In genomic region chr1:10824821-10825540, GRCh38 we compare ENCODE assay signal across 9 cellular contexts. TPM values are rescaled to one million over a fixed set of nuclear protein-coding genes. Genes with fewer than 3 reads are reported as not detected.
DNase-seq lines count a peak whose midpoint lies in the region; TF ChIP-seq lines count a peak whose summit lies in the region.
"Had no signal": no experiment of that assay in that cellular context is flagged by ENCODE, and none has a peak within 500 bp of the region (broad histone marks: within the 10 kb centered on the region; RNA-seq: fewer than 3 reads in every experiment).

No MANE protein-coding gene starts in this region.

- TF ChIP-seq CTCF in HEK293 (tag by site-specific recombination; IDR thresholded peaks at IDR 0.05): no peak
- no peak for TF ChIP-seq CTCF in fibroblast of villous mesenchyme (IDR thresholded peaks at IDR 0.05; ENCODE audit: insufficient read depth, low read depth, low read length)

- H3K27me3 Mint-ChIP-seq in activated CD4-positive, alpha-beta memory T cell treated with anti-CD3 and anti-CD28 coated beads for 36 hours: peaks cover 25% of the 10 kb centered on the region

- H3K36me3 ChIP-seq in HEK293 (ENCODE audit: control insufficient read depth in 2 of 2, insufficient read depth in 1 of 2, low read length in 2 of 2): no peaks in the 10 kb centered on the region

- H3K9me3 ChIP-seq in HEK293 (ENCODE audit: control insufficient read depth, insufficient read depth, low read depth, low read length): no peaks in the 10 kb centered on the region

- intact Hi-C loops in activated CD4-positive, alpha-beta memory T cell treated with anti-CD3 and anti-CD28 coated beads for 36 hours (cut with micrococcal nuclease): no loop called here

- no peak overlapping the region for H3K27ac ChIP-seq in HEK293 (ENCODE audit: extremely low read depth, low read depth, low read length)

- peak; percentile 67 for DNase-seq in SW480 (ENCODE audit: low spot score)
- peak; percentile 28 for DNase-seq in fibroblast of villous mesenchyme (ENCODE audit: low read depth)
- peak; percentile 20 for DNase-seq in stromal cell of bone marrow (ENCODE audit: low read depth)
- no peak for DNase-seq in activated effector memory CD4-positive, alpha-beta T cell treated with Interleukin-2 at 50 U/mL for 16 hours
- no peak for DNase-seq in activated CD4-positive, alpha-beta memory T cell treated with anti-CD3 and anti-CD28 coated beads for 36 hours
- no peak for DNase-seq in cerebellar nuclear complex (lab: John Stamatoyannopoulos, UW)
- DNase-seq: activated T-cell treated with anti-CD3 and anti-CD28 coated beads, Interleukin-2, amount 50 U/mL, for 48 hours had no signal

- no peaks in the 10 kb centered on the region for H3K9me3 Mint-ChIP-seq in activated CD4-positive, alpha-beta memory T cell treated with anti-CD3 and anti-CD28 coated beads for 36 hours
- H3K9me3 Mint-ChIP-seq: dendritic cell treated with granulocyte-macrophage colony-stimulating factor and Interleukin-4, amounts not matched to agents 40 ng/mL and 50 ng/mL, for 4 days had no signal

- 0 out of 2 replicates have a peak, but pooled peaks cover 2% of the 10 kb centered on the region for H3K4me1 ChIP-seq in HEK293 (ENCODE audit: control insufficient read depth, insufficient read depth, low read length)

- H3K27ac Mint-ChIP-seq in activated CD4-positive, alpha-beta memory T cell treated with anti-CD3 and anti-CD28 coated beads for 36 hours: no peak overlapping the region
- H3K27ac Mint-ChIP-seq: dendritic cell treated with granulocyte-macrophage colony-stimulating factor and Interleukin-4, amounts not matched to agents 40 ng/mL and 50 ng/mL, for 4 days had no signal

- H3K36me3 Mint-ChIP-seq in activated CD4-positive, alpha-beta memory T cell treated with anti-CD3 and anti-CD28 coated beads for 36 hours: no peaks in the 10 kb centered on the region

- H3K4me1 Mint-ChIP-seq in activated CD4-positive, alpha-beta memory T cell treated with anti-CD3 and anti-CD28 coated beads for 36 hours (ENCODE audit: low read depth): no peaks in the 10 kb centered on the region

- POLR2A ChIA-PET in HEK293 (lab: Yijun Ruan, JAX): no interaction called here
- POLR2A ChIA-PET in activated CD4-positive, alpha-beta memory T cell treated with anti-CD3 and anti-CD28 coated beads for 36 hours (lab: Charles Lee): no interaction called here

- H3K4me3 ChIP-seq in HEK293 (ENCODE audit: low read depth, low read length) (no peak overlapping the region), fibroblast of villous mesenchyme (ENCODE audit: low read depth, low read length) (no peak overlapping the region)

- CTCF ChIA-PET in HEK293 (lab: Yijun Ruan, JAX): interaction anchor here (0.6 kb wide), 1 partner anchor 16 kb away, joined by 3 read pairs; no protein-coding TSS in a partner anchor
- CTCF ChIA-PET in activated CD4-positive, alpha-beta memory T cell treated with anti-CD3 and anti-CD28 coated beads for 36 hours (lab: Charles Lee): no interaction called here

- no peak overlapping the region for H3K4me3 Mint-ChIP-seq in activated CD4-positive, alpha-beta memory T cell treated with anti-CD3 and anti-CD28 coated beads for 36 hours
- H3K4me3 Mint-ChIP-seq: dendritic cell treated with granulocyte-macrophage colony-stimulating factor and Interleukin-4, amounts not matched to agents 40 ng/mL and 50 ng/mL, for 4 days had no signal

TF ChIP-seq in HEK293, 187 proteins besides CTCF, POLR2A, EP300 and RAD21 (continues in another document):
- TF ChIP-seq, protein P1, sequence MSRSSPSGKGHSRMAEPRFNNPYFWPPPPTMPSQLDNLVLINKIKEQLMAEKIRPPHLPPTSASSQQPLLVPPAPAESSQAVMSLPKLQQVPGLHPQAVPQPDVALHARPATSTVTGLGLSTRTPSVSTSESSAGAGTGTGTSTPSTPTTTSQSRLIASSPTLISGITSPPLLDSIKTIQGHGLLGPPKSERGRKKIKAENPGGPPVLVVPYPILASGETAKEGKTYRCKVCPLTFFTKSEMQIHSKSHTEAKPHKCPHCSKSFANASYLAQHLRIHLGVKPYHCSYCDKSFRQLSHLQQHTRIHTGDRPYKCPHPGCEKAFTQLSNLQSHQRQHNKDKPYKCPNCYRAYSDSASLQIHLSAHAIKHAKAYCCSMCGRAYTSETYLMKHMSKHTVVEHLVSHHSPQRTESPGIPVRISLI (tag by site-specific recombination; IDR thresholded peaks at IDR 0.05): no peak
- TF ChIP-seq EGR2 (tag by site-specific recombination; IDR thresholded peaks at IDR 0.05; ENCODE audit: low read depth) (peak; percentile 98), ZNF239 (tag by site-specific recombination; IDR thresholded peaks at IDR 0.05) (no peak), BCL6B (tag by site-specific recombination; IDR thresholded peaks at IDR 0.05) (no peak), MYNN (tag by site-specific recombination; IDR thresholded peaks at IDR 0.05; ENCODE audit: borderline replicate concordance) (no peak), ZNF174 (tag by site-specific recombination; IDR thresholded peaks at IDR 0.05) (no peak), GFI1B (tag by site-specific recombination; IDR thresholded peaks at IDR 0.05) (no peak), HOXC10 (CRISPR knock-in tag; IDR thresholded peaks at IDR 0.05) (no peak), ZXDB (tag by site-specific recombination; IDR thresholded peaks at IDR 0.05) (no peak), ZNF16 (tag by site-specific recombination; IDR thresholded peaks at IDR 0.05; ENCODE audit: low read depth) (no peak), ZNF701 (tag by site-specific recombination; IDR thresholded peaks at IDR 0.05) (no peak), ZNF549 (tag by site-specific recombination; IDR thresholded peaks at IDR 0.05) (no peak), ZBTB20 (tag by site-specific recombination; IDR thresholded peaks at IDR 0.05) (no peak), ZNF394 (tag by site-specific recombination; IDR thresholded peaks at IDR 0.05; ENCODE audit: borderline replicate concordance) (no peak), GLI4 (tag by site-specific recombination; IDR thresholded peaks at IDR 0.05) (no peak), ZNF214 (tag by site-specific recombination; IDR thresholded peaks at IDR 0.05; ENCODE audit: borderline replicate concordance) (no peak), IKZF3 (tag by site-specific recombination; IDR thresholded peaks at IDR 0.05) (no peak), GLIS1 (tag by site-specific recombination; IDR thresholded peaks at IDR 0.05) (no peak), ZNF335 (tag by site-specific recombination; conservative IDR thresholded peaks at IDR 0.05) (no peak), RBAK (tag by site-specific recombination; IDR thresholded peaks at IDR 0.05) (no peak), ZFP3 (tag by site-specific recombination; IDR thresholded peaks at IDR 0.05; ENCODE audit: low read depth) (no peak), ZFHX2 (tag by site-specific recombination; conservative IDR thresholded peaks at IDR 0.05) (peak; percentile 99)
- TF ChIP-seq, protein P2, sequence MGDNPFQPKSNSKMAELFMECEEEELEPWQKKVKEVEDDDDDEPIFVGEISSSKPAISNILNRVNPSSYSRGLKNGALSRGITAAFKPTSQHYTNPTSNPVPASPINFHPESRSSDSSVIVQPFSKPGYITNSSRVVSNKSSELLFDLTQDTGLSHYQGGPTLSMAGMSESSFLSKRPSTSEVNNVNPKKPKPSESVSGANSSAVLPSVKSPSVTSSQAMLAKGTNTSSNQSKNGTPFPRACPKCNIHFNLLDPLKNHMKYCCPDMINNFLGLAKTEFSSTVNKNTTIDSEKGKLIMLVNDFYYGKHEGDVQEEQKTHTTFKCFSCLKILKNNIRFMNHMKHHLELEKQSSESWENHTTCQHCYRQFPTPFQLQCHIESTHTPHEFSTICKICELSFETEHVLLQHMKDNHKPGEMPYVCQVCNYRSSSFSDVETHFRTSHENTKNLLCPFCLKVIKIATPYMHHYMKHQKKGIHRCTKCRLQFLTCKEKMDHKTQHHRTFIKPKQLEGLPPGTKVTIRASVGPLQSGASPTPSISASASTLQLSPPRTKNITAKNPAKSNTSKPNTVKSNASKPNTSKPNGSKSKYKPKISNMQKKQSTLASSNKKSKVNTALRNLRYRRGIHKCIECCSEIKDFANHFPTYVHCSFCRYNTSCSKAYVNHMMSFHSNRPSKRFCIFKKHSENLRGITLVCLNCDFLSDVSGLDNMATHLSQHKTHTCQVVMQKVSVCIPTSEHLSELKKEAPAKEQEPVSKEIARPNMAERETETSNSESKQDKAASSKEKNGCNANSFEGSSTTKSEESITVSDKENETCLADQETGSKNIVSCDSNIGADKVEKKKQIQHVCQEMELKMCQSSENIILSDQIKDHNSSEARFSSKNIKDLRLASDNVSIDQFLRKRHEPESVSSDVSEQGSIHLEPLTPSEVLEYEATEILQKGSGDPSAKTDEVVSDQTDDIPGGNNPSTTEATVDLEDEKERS (tag by site-specific recombination; IDR thresholded peaks at IDR 0.05): no peak
- TF ChIP-seq, protein P3, sequence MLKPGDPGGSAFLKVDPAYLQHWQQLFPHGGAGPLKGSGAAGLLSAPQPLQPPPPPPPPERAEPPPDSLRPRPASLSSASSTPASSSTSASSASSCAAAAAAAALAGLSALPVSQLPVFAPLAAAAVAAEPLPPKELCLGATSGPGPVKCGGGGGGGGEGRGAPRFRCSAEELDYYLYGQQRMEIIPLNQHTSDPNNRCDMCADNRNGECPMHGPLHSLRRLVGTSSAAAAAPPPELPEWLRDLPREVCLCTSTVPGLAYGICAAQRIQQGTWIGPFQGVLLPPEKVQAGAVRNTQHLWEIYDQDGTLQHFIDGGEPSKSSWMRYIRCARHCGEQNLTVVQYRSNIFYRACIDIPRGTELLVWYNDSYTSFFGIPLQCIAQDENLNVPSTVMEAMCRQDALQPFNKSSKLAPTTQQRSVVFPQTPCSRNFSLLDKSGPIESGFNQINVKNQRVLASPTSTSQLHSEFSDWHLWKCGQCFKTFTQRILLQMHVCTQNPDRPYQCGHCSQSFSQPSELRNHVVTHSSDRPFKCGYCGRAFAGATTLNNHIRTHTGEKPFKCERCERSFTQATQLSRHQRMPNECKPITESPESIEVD (tag by site-specific recombination; IDR thresholded peaks at IDR 0.05): no peak

RNA-seq across cellular contexts. Expression of gene CASZ1, which starts 28.5 kb away (rescaled TPM):
- under 0.01 TPM in 2 replicates for total RNA-seq in fibroblast of villous mesenchyme
- 1 to 10 TPM; 5.5 to 6.3 TPM for total RNA-seq in activated CD4-positive, alpha-beta memory T cell treated with anti-CD3 and anti-CD28 coated beads for 36 hours

Comparison
In these comparisons a context has a peak if more than half of its experiments do, and no peak if none do; other contexts are left out.
1. DNase-seq: peak in SW480 (single experiment), fibroblast of villous mesenchyme (single experiment) and stromal cell of bone marrow (single experiment); none in activated effector memory CD4-positive, alpha-beta T cell treated with Interleukin-2 at 50 U/mL for 16 hours (single experiment), activated CD4-positive, alpha-beta memory T cell treated with anti-CD3 and anti-CD28 coated beads for 36 hours (single experiment) and cerebellar nuclear complex (0 of 2).